ENCODE assay signal across 8 cellular contexts in genomic region chr16:83807710-83808572, GRCh38. TPM values are rescaled to one million over a fixed set of nuclear protein-coding genes. Genes with fewer than 3 reads are reported as not detected.
A peak's percentile ranks its signal among the peaks of the same experiment; 100 is the strongest.
DNase-seq lines count a peak whose midpoint lies in the region; ATAC-seq and TF ChIP-seq lines count a peak whose summit lies in the region.

Gene HSBP1, plus strand, starts transcription at chr16:83807978. Its CDS starts 99 bp downstream, at chr16:83808077.

- H3K27ac ChIP-seq in cingulate gyrus (ENCODE audit: low read depth, low read length) (peak within 1 kb of the TSS; percentile 47), layer of hippocampus (ENCODE audit: low read depth, low read length) (peak within 1 kb of the TSS; percentile 79)

- CTCF ChIA-PET in BJ (lab: Yijun Ruan, JAX) = interaction anchor here (1.3 kb wide), 1 partner anchor 19 kb away, joined by 3 read pairs; no protein-coding TSS in a partner anchor

- peaks cover 4% of the 10 kb centered on the region for H3K36me3 ChIP-seq in BJ (ENCODE audit: control insufficient read depth, insufficient read depth, low read length)

- no peak for TF ChIP-seq CTCF in BJ (IDR thresholded peaks at IDR 0.05; ENCODE audit: insufficient read depth, low read depth, low read length)

- POLR2A ChIA-PET in BJ (lab: Charles Lee) = no interaction called here

- H3K27me3 ChIP-seq in BJ (ENCODE audit: control insufficient read depth, insufficient read depth, low read length) = no peaks in the 10 kb centered on the region
- no peaks in the 10 kb centered on the region for H3K27me3 ChIP-seq in layer of hippocampus (ENCODE audit: control insufficient read depth, insufficient read depth, low read length)

- DNase-seq in BJ (ENCODE audit: low read depth) = peak; percentile 47
- peak; percentile 96 for DNase-seq in GM19238 (ENCODE audit: insufficient read length, low spot score)
- peak; percentile 63 to 90 for DNase-seq in NCI-H526 (lab: John Stamatoyannopoulos, UW)
- peak; percentile 92 to 93 for DNase-seq in activated CD4-positive, alpha-beta T cell treated with anti-CD3 and anti-CD28 coated beads for 4 hours
- DNase-seq in stimulated activated CD4-positive, alpha-beta T cell treated with anti-CD3 and anti-CD28 coated beads, Interleukin-1b, Interleukin-23, amount 100 ng/mL, for 24 hours (ENCODE audit: low read depth in 4 of 4, low spot score in 1 of 4) = peak; percentile 82 to 92 (median 88)

- ATAC-seq in HG03439 (IDR thresholded peaks at IDR 0.05; ENCODE audit: unreplicated experiment) = peak; percentile 95

- H3K4me3 ChIP-seq in BJ (ENCODE audit: low read depth, low read length) = peak within 1 kb of the TSS; percentile 74

RNA-seq across cellular contexts. Expression of gene HSBP1, which starts in this region (rescaled TPM):
- 165 and 217 TPM in 2 replicates for polyA plus RNA-seq in BJ (2011; rRNA removed)
- 17.9 and 28.8 TPM in 2 replicates for polyA minus RNA-seq in BJ (2011; rRNA and poly(A)+ RNA removed)

Comparison
In these comparisons a context has a peak if more than half of its experiments do, and no peak if none do; other contexts are left out.
1. Peak in every context shown above with its lines: DNase-seq, ATAC-seq, H3K4me3 ChIP-seq and H3K27ac ChIP-seq.